Comparison of ENCODE assay signal across 1 cellular context in genomic region chr17:7174603-7175362, GRCh38.
TF ChIP-seq lines count a peak whose summit lies in the region.

No MANE protein-coding gene starts in this region.

TF ChIP-seq in HEK293, 187 proteins besides CTCF, POLR2A, EP300 and RAD21 (continued from another document and continues in another):
- no peak for TF ChIP-seq PRDM10 (tag by site-specific recombination; IDR thresholded peaks at IDR 0.05)
- 0 out of 2 replicates have a peak, but pooled peaks have one; percentile 5 for TF ChIP-seq AEBP2 (tag by site-specific recombination; IDR thresholded peaks at IDR 0.05; ENCODE audit: borderline replicate concordance)
- no peak for TF ChIP-seq ZNF433 (tag by site-specific recombination; IDR thresholded peaks at IDR 0.05; ENCODE audit: low read depth)
- TF ChIP-seq GLIS2 (tag by site-specific recombination; IDR thresholded peaks at IDR 0.05) = no peak
- TF ChIP-seq ZNF214 (tag by site-specific recombination; IDR thresholded peaks at IDR 0.05; ENCODE audit: borderline replicate concordance) = no peak
- TF ChIP-seq ZNF629 (tag by site-specific recombination; IDR thresholded peaks at IDR 0.05) = no peak
- no peak for TF ChIP-seq ZNF248 (tag by site-specific recombination; IDR thresholded peaks at IDR 0.05)
- TF ChIP-seq ZNF792 (tag by site-specific recombination; IDR thresholded peaks at IDR 0.05) = 0 out of 2 replicates have a peak, but pooled peaks have one; percentile 18
- TF ChIP-seq ZNF544 (tag by site-specific recombination; IDR thresholded peaks at IDR 0.05) = no peak
- no peak for TF ChIP-seq ZNF184 (tag by site-specific recombination; IDR thresholded peaks at IDR 0.05)
- TF ChIP-seq ZBTB20 (tag by site-specific recombination; IDR thresholded peaks at IDR 0.05) = no peak; the same call in 1 of the 2 replicates
- TF ChIP-seq TCF7L2 (IDR thresholded peaks at IDR 0.05; ENCODE audit: borderline replicate concordance, low read depth, low read length) = no peak
- no peak for TF ChIP-seq SP7 (tag by site-specific recombination; IDR thresholded peaks at IDR 0.05)
- TF ChIP-seq KLF1 (tag by site-specific recombination; IDR thresholded peaks at IDR 0.05) = no peak
- no peak for TF ChIP-seq ZBTB17 (tag by site-specific recombination; IDR thresholded peaks at IDR 0.05)
- TF ChIP-seq ZNF488 (tag by site-specific recombination; IDR thresholded peaks at IDR 0.05) = 0 out of 2 replicates have a peak, but pooled peaks have one; percentile 5
- TF ChIP-seq ZNF2 (tag by site-specific recombination; IDR thresholded peaks at IDR 0.05) = peak; percentile 43; the same call in 1 of the 2 replicates
- TF ChIP-seq INSM2 (tag by site-specific recombination; IDR thresholded peaks at IDR 0.05) = peak; percentile 37; the same call in 1 of the 2 replicates
- no peak for TF ChIP-seq PRDM1 (tag by site-specific recombination; IDR thresholded peaks at IDR 0.05)
- no peak; the same call in 1 of the 2 replicates for TF ChIP-seq ZNF560 (tag by site-specific recombination; IDR thresholded peaks at IDR 0.05; ENCODE audit: borderline replicate concordance)
- no peak for TF ChIP-seq GLI2 (tag by site-specific recombination; IDR thresholded peaks at IDR 0.05; ENCODE audit: borderline replicate concordance, low read depth)
- no peak for TF ChIP-seq ZNF280D (tag by site-specific recombination; IDR thresholded peaks at IDR 0.05)
- no peak for TF ChIP-seq ZNF37A (tag by site-specific recombination; IDR thresholded peaks at IDR 0.05)
- TF ChIP-seq HIC1 (tag by site-specific recombination; IDR thresholded peaks at IDR 0.05) = no peak
- no peak for TF ChIP-seq ZNF223 (tag by site-specific recombination; IDR thresholded peaks at IDR 0.05)
- TF ChIP-seq ELK4 (IDR thresholded peaks at IDR 0.05; ENCODE audit: borderline replicate concordance, low read depth, low read length) = no peak
- no peak for TF ChIP-seq RBAK (tag by site-specific recombination; IDR thresholded peaks at IDR 0.05)
- no peak for TF ChIP-seq YY2 (tag by site-specific recombination; IDR thresholded peaks at IDR 0.05)
- no peak for TF ChIP-seq ZNF132 (tag by site-specific recombination; IDR thresholded peaks at IDR 0.05; ENCODE audit: borderline replicate concordance)
- no peak for TF ChIP-seq PRDM6 (tag by site-specific recombination; IDR thresholded peaks at IDR 0.05)
- TF ChIP-seq ZBTB8A (tag by site-specific recombination; IDR thresholded peaks at IDR 0.05) = no peak
- TF ChIP-seq ZNF335 (tag by site-specific recombination; conservative IDR thresholded peaks at IDR 0.05) = no peak
- TF ChIP-seq ZNF239 (tag by site-specific recombination; IDR thresholded peaks at IDR 0.05) = no peak
- no peak for TF ChIP-seq ZNF521 (tag by site-specific recombination; IDR thresholded peaks at IDR 0.05)
- TF ChIP-seq ZNF266 (tag by site-specific recombination; IDR thresholded peaks at IDR 0.05; ENCODE audit: low read depth) = 0 out of 2 replicates have a peak, but pooled peaks have one; percentile 4
- TF ChIP-seq ZNF175 (tag by site-specific recombination; IDR thresholded peaks at IDR 0.05) = no peak
- no peak for TF ChIP-seq ZNF138 (tag by site-specific recombination; IDR thresholded peaks at IDR 0.05; ENCODE audit: borderline replicate concordance)
- no peak for TF ChIP-seq ZNF529 (tag by site-specific recombination; IDR thresholded peaks at IDR 0.05; ENCODE audit: insufficient replicate concordance)
- no peak for TF ChIP-seq ZNF274 (IDR thresholded peaks at IDR 0.05; ENCODE audit: low read length)
- no peak for TF ChIP-seq ZNF274 (tag by site-specific recombination; IDR thresholded peaks at IDR 0.05; ENCODE audit: borderline replicate concordance)
- TF ChIP-seq HOXD13 (CRISPR knock-in tag; IDR thresholded peaks at IDR 0.05; ENCODE audit: borderline replicate concordance) = no peak
- no peak for TF ChIP-seq ZNF645 (tag by site-specific recombination; IDR thresholded peaks at IDR 0.05)
- TF ChIP-seq ZNF549 (tag by site-specific recombination; IDR thresholded peaks at IDR 0.05) = no peak
- TF ChIP-seq ZNF112 (tag by site-specific recombination; IDR thresholded peaks at IDR 0.05) = peak; percentile 5; the same call in 1 of the 2 replicates
- peak; percentile 14; the same call in 1 of the 2 replicates for TF ChIP-seq WT1 (tag by site-specific recombination; IDR thresholded peaks at IDR 0.05)
- peak; percentile 93 for TF ChIP-seq ZSCAN4 (tag by site-specific recombination; IDR thresholded peaks at IDR 0.05)
- TF ChIP-seq ZFP3 (tag by site-specific recombination; IDR thresholded peaks at IDR 0.05; ENCODE audit: low read depth) = peak; percentile 51
